6 cellular contexts compared by ENCODE assay signal in the genomic region with DNA sequence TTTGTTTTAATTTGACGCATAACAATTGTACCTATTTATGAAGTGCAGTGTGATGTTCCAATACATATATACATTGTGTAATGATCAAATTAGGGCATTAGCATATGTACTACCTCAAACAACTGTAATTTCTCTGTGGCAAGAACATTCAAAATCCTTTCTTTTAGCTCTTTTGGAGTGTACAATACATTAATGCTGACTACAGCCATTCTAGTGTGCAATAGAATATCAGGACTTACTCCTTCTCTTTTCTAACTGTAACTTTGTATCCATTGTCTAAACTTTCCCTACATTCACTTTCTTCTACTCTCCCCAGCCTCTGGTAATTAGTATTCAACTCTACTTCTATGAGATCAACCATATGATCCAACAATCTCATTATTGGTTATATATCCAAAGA.
"Had no signal": no experiment of that assay in that cellular context is flagged by ENCODE, and none has a peak within 500 bp of the region (broad histone marks: within the 10 kb centered on the region; RNA-seq: fewer than 3 reads in every experiment).

No MANE protein-coding gene starts in this region.

- DNase-seq: GM23248, GOT3, H7, KG1 had no signal

- H3K4me3 ChIP-seq: GM23248, HAP-1 had no signal

- H3K27ac ChIP-seq: GM23248, HL-60 had no signal

- H3K36me3 ChIP-seq: HAP-1 had no signal

- H2AFZ ChIP-seq: GM23248 had no signal

- H3K9ac ChIP-seq: GM23248 had no signal

- H3K9me3 ChIP-seq: HAP-1 had no signal
